ENCODE assay signal across 15 cellular contexts in genomic region chr12:6082613-6083012, GRCh38. TPM values are rescaled to one million over a fixed set of nuclear protein-coding genes. Genes with fewer than 3 reads are reported as not detected.
"Had no signal": no experiment of that assay in that cellular context is flagged by ENCODE, and none has a peak within 500 bp of the region (broad histone marks: within the 10 kb centered on the region; RNA-seq: fewer than 3 reads in every experiment).

No MANE protein-coding gene starts in this region.

- H3K27ac Mint-ChIP-seq: activated CD4-positive, alpha-beta memory T cell treated with anti-CD3 and anti-CD28 coated beads, Interleukin-2, amount 10 ng/mL, durations not matched to agents 7 days and 5 days; activated CD4-positive, alpha-beta T cell treated with anti-CD3 and anti-CD28 coated beads for 36 hours; activated T-helper 1 cell treated with anti-CD3 and anti-CD28 coated beads, Interleukin-12 subunit alpha, Interleukin-12 subunit beta, Interleukin-2, Interleukin-4 antibody, amounts not matched to agents 30 ng/mL and 10 ng/mL and 1 ng/mL, durations not matched to agents 14 hours and 24 hours and 36 hours; naive thymus-derived CD4-positive, alpha-beta T cell; stimulated activated naive CD8-positive, alpha-beta T cell treated with anti-CD3 and anti-CD28 coated beads, Interleukin-15, Interleukin-2, amounts not matched to agents 100 ng/mL and 50 ng/mL, for 24 hours had no signal

- H3K27ac ChIP-seq: brain microvascular endothelial cell, lower lobe of right lung, prostate gland, WERI-Rb-1 had no signal

- H3K4me3 Mint-ChIP-seq: activated CD4-positive, alpha-beta memory T cell treated with anti-CD3 and anti-CD28 coated beads, Interleukin-2, amount 10 ng/mL, durations not matched to agents 7 days and 5 days; activated CD4-positive, alpha-beta T cell treated with anti-CD3 and anti-CD28 coated beads for 36 hours; activated T-helper 1 cell treated with anti-CD3 and anti-CD28 coated beads, Interleukin-12 subunit alpha, Interleukin-12 subunit beta, Interleukin-2, Interleukin-4 antibody, amounts not matched to agents 30 ng/mL and 10 ng/mL and 1 ng/mL, durations not matched to agents 14 hours and 24 hours and 36 hours; naive thymus-derived CD4-positive, alpha-beta T cell; stimulated activated naive CD8-positive, alpha-beta T cell treated with anti-CD3 and anti-CD28 coated beads, Interleukin-15, Interleukin-2, amounts not matched to agents 100 ng/mL and 50 ng/mL, for 24 hours had no signal

- H3K9me3 Mint-ChIP-seq: activated CD4-positive, alpha-beta memory T cell treated with anti-CD3 and anti-CD28 coated beads, Interleukin-2, amount 10 ng/mL, durations not matched to agents 7 days and 5 days; activated T-helper 1 cell treated with anti-CD3 and anti-CD28 coated beads, Interleukin-12 subunit alpha, Interleukin-12 subunit beta, Interleukin-2, Interleukin-4 antibody, amounts not matched to agents 30 ng/mL and 10 ng/mL and 1 ng/mL, durations not matched to agents 14 hours and 24 hours and 36 hours; naive thymus-derived CD4-positive, alpha-beta T cell; stimulated activated naive CD8-positive, alpha-beta T cell treated with anti-CD3 and anti-CD28 coated beads, Interleukin-15, Interleukin-2, amounts not matched to agents 100 ng/mL and 50 ng/mL, for 24 hours had no signal

- H3K4me1 Mint-ChIP-seq: activated CD4-positive, alpha-beta memory T cell treated with anti-CD3 and anti-CD28 coated beads, Interleukin-2, amount 10 ng/mL, durations not matched to agents 7 days and 5 days; activated CD4-positive, alpha-beta T cell treated with anti-CD3 and anti-CD28 coated beads for 36 hours had no signal

- ATAC-seq: activated CD4-positive, alpha-beta T cell treated with anti-CD3 and anti-CD28 coated beads for 36 hours; lower lobe of right lung; naive thymus-derived CD4-positive, alpha-beta T cell had no signal

- DNase-seq: activated CD4-positive, alpha-beta memory T cell treated with anti-CD3 and anti-CD28 coated beads, Interleukin-2, amount 10 ng/mL, durations not matched to agents 7 days and 5 days; activated CD4-positive, alpha-beta T cell treated with anti-CD3 and anti-CD28 coated beads for 36 hours; activated naive CD4-positive, alpha-beta T cell treated with Interleukin-2 at 50 U/mL for 16 hours; brain microvascular endothelial cell; effector memory CD4-positive, alpha-beta T cell; kidney glomerular epithelial cell; lower lobe of right lung; naive thymus-derived CD4-positive, alpha-beta T cell; stimulated activated CD4-positive, alpha-beta T cell treated with anti-CD3 and anti-CD28 coated beads, Interleukin-4, amount 100 ng/mL, for 1 hour; stimulated activated CD8-positive, alpha-beta memory T cell treated with anti-CD3 and anti-CD28 coated beads, Interleukin-4, amount 100 ng/mL, for 48 hours; T-helper 9 cell; WERI-Rb-1 had no signal

- H3K27me3 Mint-ChIP-seq: stimulated activated naive CD8-positive, alpha-beta T cell treated with anti-CD3 and anti-CD28 coated beads, Interleukin-15, Interleukin-2, amounts not matched to agents 100 ng/mL and 50 ng/mL, for 24 hours had no signal

- H3K4me3 ChIP-seq: lower lobe of right lung, prostate gland had no signal

- H3K9me3 ChIP-seq: lower lobe of right lung, prostate gland had no signal

- H3K36me3 Mint-ChIP-seq: naive thymus-derived CD4-positive, alpha-beta T cell had no signal

- H3K36me3 ChIP-seq: brain microvascular endothelial cell, prostate gland, WERI-Rb-1 had no signal

- H3K27me3 ChIP-seq: brain microvascular endothelial cell had no signal

- H3K4me1 ChIP-seq: prostate gland had no signal

RNA-seq across cellular contexts. Expression of gene VWF, which starts 41.9 kb away (rescaled TPM):
- total RNA-seq: activated CD4-positive, alpha-beta memory T cell treated with anti-CD3 and anti-CD28 coated beads, Interleukin-2, amount 10 ng/mL, durations not matched to agents 7 days and 5 days; activated T-helper 1 cell treated with anti-CD3 and anti-CD28 coated beads, Interleukin-12 subunit alpha, Interleukin-12 subunit beta, Interleukin-2, Interleukin-4 antibody, amounts not matched to agents 30 ng/mL and 10 ng/mL and 1 ng/mL, durations not matched to agents 14 hours and 24 hours and 36 hours had no signal
- polyA plus RNA-seq: naive thymus-derived CD4-positive, alpha-beta T cell had no signal
